In the genomic region with DNA sequence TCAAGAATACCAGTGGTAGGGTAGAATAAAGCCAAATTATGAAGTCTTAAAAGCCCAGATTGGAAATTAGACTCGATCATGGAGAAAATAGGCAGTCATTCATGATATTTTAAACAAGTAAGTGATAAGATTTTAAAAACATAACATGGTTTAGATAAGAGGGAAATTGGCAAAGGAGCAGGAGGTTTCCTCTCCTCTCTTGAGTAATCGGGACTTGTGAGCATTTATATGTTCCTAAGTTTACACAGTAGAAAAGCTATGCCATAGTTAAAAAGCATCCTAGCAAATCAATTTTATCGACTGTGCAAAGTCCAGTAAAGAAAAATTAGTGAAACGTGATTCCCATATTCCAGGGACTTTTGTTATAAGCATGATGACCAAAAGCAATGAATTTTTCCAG, we compare ENCODE assay signal across 1 cellular context.
TF ChIP-seq lines count a peak whose summit lies in the region.

No MANE protein-coding gene starts in this region.

TF ChIP-seq in HepG2, 621 proteins besides CTCF, POLR2A, EP300 and RAD21 (continued from another document):
- TF ChIP-seq, protein P1, sequence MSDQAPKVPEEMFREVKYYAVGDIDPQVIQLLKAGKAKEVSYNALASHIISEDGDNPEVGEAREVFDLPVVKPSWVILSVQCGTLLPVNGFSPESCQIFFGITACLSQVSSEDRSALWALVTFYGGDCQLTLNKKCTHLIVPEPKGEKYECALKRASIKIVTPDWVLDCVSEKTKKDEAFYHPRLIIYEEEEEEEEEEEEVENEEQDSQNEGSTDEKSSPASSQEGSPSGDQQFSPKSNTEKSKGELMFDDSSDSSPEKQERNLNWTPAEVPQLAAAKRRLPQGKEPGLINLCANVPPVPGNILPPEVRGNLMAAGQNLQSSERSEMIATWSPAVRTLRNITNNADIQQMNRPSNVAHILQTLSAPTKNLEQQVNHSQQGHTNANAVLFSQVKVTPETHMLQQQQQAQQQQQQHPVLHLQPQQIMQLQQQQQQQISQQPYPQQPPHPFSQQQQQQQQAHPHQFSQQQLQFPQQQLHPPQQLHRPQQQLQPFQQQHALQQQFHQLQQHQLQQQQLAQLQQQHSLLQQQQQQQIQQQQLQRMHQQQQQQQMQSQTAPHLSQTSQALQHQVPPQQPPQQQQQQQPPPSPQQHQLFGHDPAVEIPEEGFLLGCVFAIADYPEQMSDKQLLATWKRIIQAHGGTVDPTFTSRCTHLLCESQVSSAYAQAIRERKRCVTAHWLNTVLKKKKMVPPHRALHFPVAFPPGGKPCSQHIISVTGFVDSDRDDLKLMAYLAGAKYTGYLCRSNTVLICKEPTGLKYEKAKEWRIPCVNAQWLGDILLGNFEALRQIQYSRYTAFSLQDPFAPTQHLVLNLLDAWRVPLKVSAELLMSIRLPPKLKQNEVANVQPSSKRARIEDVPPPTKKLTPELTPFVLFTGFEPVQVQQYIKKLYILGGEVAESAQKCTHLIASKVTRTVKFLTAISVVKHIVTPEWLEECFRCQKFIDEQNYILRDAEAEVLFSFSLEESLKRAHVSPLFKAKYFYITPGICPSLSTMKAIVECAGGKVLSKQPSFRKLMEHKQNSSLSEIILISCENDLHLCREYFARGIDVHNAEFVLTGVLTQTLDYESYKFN (CRISPR knock-in tag; conservative IDR thresholded peaks at IDR 0.05), result peak; percentile 75
- TF ChIP-seq NFKBIZ (CRISPR knock-in tag; IDR thresholded peaks at IDR 0.05) (no peak), ZNF709 (CRISPR knock-in tag; IDR thresholded peaks at IDR 0.05) (no peak), RXRA (CRISPR knock-in tag; IDR thresholded peaks at IDR 0.05) (no peak), MIXL1 (CRISPR knock-in tag; IDR thresholded peaks at IDR 0.05) (0 out of 2 replicates have a peak, but pooled peaks have one; percentile 49), KAT2B (IDR thresholded peaks at IDR 0.05; ENCODE audit: borderline replicate concordance, low read depth, low read length) (peak; percentile 95), BHLHE40 (IDR thresholded peaks at IDR 0.05; ENCODE audit: low read length) (0 out of 2 replicates have a peak, but pooled peaks have one; percentile 17)
- TF ChIP-seq, protein P2, sequence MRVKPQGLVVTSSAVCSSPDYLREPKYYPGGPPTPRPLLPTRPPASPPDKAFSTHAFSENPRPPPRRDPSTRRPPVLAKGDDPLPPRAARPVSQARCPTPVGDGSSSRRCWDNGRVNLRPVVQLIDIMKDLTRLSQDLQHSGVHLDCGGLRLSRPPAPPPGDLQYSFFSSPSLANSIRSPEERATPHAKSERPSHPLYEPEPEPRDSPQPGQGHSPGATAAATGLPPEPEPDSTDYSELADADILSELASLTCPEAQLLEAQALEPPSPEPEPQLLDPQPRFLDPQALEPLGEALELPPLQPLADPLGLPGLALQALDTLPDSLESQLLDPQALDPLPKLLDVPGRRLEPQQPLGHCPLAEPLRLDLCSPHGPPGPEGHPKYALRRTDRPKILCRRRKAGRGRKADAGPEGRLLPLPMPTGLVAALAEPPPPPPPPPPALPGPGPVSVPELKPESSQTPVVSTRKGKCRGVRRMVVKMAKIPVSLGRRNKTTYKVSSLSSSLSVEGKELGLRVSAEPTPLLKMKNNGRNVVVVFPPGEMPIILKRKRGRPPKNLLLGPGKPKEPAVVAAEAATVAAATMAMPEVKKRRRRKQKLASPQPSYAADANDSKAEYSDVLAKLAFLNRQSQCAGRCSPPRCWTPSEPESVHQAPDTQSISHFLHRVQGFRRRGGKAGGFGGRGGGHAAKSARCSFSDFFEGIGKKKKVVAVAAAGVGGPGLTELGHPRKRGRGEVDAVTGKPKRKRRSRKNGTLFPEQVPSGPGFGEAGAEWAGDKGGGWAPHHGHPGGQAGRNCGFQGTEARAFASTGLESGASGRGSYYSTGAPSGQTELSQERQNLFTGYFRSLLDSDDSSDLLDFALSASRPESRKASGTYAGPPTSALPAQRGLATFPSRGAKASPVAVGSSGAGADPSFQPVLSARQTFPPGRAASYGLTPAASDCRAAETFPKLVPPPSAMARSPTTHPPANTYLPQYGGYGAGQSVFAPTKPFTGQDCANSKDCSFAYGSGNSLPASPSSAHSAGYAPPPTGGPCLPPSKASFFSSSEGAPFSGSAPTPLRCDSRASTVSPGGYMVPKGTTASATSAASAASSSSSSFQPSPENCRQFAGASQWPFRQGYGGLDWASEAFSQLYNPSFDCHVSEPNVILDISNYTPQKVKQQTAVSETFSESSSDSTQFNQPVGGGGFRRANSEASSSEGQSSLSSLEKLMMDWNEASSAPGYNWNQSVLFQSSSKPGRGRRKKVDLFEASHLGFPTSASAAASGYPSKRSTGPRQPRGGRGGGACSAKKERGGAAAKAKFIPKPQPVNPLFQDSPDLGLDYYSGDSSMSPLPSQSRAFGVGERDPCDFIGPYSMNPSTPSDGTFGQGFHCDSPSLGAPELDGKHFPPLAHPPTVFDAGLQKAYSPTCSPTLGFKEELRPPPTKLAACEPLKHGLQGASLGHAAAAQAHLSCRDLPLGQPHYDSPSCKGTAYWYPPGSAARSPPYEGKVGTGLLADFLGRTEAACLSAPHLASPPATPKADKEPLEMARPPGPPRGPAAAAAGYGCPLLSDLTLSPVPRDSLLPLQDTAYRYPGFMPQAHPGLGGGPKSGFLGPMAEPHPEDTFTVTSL (CRISPR knock-in tag; IDR thresholded peaks at IDR 0.05; ENCODE audit: borderline replicate concordance), result peak; percentile 23; the same call in 1 of the 2 replicates
TF ChIP-seq in HepG2: peak in this region for 8.
